3 cellular contexts compared by ENCODE assay signal in genomic region chr10:95732907-95733306, GRCh38. TPM values are rescaled to one million over a fixed set of nuclear protein-coding genes. Genes with fewer than 3 reads are reported as not detected.
"Had no signal": no experiment of that assay in that cellular context is flagged by ENCODE, and none has a peak within 500 bp of the region (broad histone marks: within the 10 kb centered on the region; RNA-seq: fewer than 3 reads in every experiment).

No MANE protein-coding gene starts in this region.

RNA-seq across cellular contexts. Expression of gene ENTPD1, which starts 23.1 kb away (rescaled TPM):
- total RNA-seq: HFFc6, HT1080 had no signal
- polyA plus RNA-seq: IMR-90 had no signal
